Comparison of ENCODE assay signal across 10 cellular contexts in the genomic region with DNA sequence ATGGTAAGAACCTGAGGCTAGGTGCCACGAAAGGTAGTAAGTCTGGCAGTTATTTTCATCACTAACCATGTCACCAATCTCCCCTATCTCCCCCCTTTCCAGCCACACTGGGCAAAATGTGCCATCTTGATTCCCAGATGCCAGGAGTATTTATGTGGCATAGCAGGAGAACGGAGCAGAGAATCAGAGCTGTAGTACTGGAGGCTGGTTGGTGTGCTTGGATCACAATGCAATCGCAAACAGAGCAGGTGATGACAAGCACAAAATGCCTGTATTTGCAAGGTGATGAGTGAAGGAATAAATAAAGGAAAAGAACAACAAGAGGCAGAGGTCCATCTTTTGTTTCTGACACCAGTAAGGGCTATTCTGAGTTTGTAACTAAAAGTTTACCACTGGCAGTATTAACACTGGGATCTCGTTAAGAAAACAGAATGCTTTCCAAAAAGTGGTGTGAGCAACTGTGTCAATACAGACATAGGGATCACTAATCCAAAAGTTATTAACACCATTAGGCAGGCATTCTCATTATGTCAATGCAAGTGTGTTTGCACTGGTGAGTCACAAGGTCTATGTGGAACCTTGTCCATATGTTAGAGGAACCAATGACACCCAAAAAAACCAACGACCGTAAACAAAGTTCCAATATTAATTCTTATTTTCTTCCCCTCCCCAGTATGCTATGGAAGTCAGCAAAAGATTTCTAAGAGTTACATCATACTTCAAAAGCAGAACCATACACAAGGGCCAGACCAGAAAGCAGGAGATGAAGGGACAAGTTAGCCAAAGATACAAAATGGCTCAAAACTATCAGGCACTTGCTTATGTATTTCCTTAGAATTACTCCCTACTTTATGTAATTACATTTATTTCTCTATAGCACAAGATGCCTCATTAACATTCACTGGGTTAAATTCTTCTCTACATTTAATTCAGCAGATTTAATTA.
DNase-seq lines count a peak whose midpoint lies in the region; ATAC-seq and TF ChIP-seq lines count a peak whose summit lies in the region.
"Had no signal": no experiment of that assay in that cellular context is flagged by ENCODE, and none has a peak within 500 bp of the region (broad histone marks: within the 10 kb centered on the region; RNA-seq: fewer than 3 reads in every experiment).

No MANE protein-coding gene starts in this region.

- peaks cover 73% of the 10 kb centered on the region for H3K36me3 Mint-ChIP-seq in activated CD8-positive, alpha-beta T cell treated with anti-CD3 and anti-CD28 coated beads for 36 hours (ENCODE audit: low read depth)

- no peak overlapping the region for H3K9ac ChIP-seq in GM23248

- peaks cover 79% of the 10 kb centered on the region for H3K4me1 Mint-ChIP-seq in activated CD8-positive, alpha-beta T cell treated with anti-CD3 and anti-CD28 coated beads for 36 hours (ENCODE audit: low read depth)

- peaks cover 100% of the 10 kb centered on the region for H3K79me2 ChIP-seq in GM23248 (ENCODE audit: insufficient read depth)
- H3K79me2 ChIP-seq in hepatocyte = peaks cover 89% of the 10 kb centered on the region

- peaks cover 3% of the 10 kb centered on the region for H3F3A ChIP-seq in GM23248 (ENCODE audit: insufficient read depth)

- H3K27me3 Mint-ChIP-seq in activated CD8-positive, alpha-beta T cell treated with anti-CD3 and anti-CD28 coated beads for 36 hours = no peaks in the 10 kb centered on the region

- no peak overlapping the region for H3K4me3 Mint-ChIP-seq in activated CD8-positive, alpha-beta T cell treated with anti-CD3 and anti-CD28 coated beads for 36 hours

- H3K27ac Mint-ChIP-seq in activated CD8-positive, alpha-beta T cell treated with anti-CD3 and anti-CD28 coated beads for 36 hours = peak overlapping the region; percentile 70

- intact Hi-C loops in activated CD8-positive, alpha-beta T cell treated with anti-CD3 and anti-CD28 coated beads for 36 hours (cut with micrococcal nuclease) = no loop called here
- intact Hi-C loops in posterior cingulate gyrus (cut with DNase I) = no loop called here

- TF ChIP-seq CTCF in 22Rv1 (IDR thresholded peaks at IDR 0.05) (no peak), hepatocyte (IDR thresholded peaks at IDR 0.05; ENCODE audit: poor library complexity) (no peak)
- no peak for TF ChIP-seq CTCF in activated CD8-positive, alpha-beta T cell treated with anti-CD3 and anti-CD28 coated beads for 36 hours (IDR thresholded peaks at IDR 0.05)

- H2AFZ ChIP-seq in GM23248 (no peak overlapping the region), hepatocyte (no peak overlapping the region)

- in situ Hi-C loops in GM23248 (cut with MboI) (no loop called here), HAP-1 (cut with MboI; ENCODE audit: low sequenced_read_pairs) (no loop called here)

- no peak overlapping the region for H3K4me3 ChIP-seq in GM23248
- no peak overlapping the region for H3K4me3 ChIP-seq in hepatocyte
- no peak overlapping the region for H3K4me3 ChIP-seq in HAP-1
- H3K4me3 ChIP-seq: suprapubic skin had no signal

- H3K27ac ChIP-seq in 22Rv1 (peak overlapping the region; percentile 72), GM23248 (no peak overlapping the region; the same call in 1 of the 2 replicates), hepatocyte (peak overlapping the region; percentile 24)
- H3K27ac ChIP-seq: suprapubic skin had no signal

- no peaks in the 10 kb centered on the region for H3K9me3 Mint-ChIP-seq in activated CD8-positive, alpha-beta T cell treated with anti-CD3 and anti-CD28 coated beads for 36 hours

- H3K9me2 ChIP-seq in GM23248 (ENCODE audit: insufficient read depth) = no peaks in the 10 kb centered on the region
- H3K9me2 ChIP-seq in hepatocyte (replicated peaks; ENCODE audit: insufficient read depth) = no peaks in the 10 kb centered on the region

- H4K20me1 ChIP-seq in GM23248 (ENCODE audit: insufficient read depth) (no peaks in the 10 kb centered on the region), hepatocyte (ENCODE audit: insufficient read depth, poor library complexity, severe bottlenecking) (peaks cover 3% of the 10 kb centered on the region)

- no peaks in the 10 kb centered on the region for H3K27me3 ChIP-seq in GM23248 (replicated peaks; ENCODE audit: insufficient read depth)
- H3K27me3 ChIP-seq in hepatocyte = no peaks in the 10 kb centered on the region
- H3K27me3 ChIP-seq in HAP-1 (ENCODE audit: low read depth) = no peaks in the 10 kb centered on the region
- H3K27me3 ChIP-seq: suprapubic skin had no signal

- peaks cover 8% of the 10 kb centered on the region; the same call in 1 of the 2 replicates for H3K4me1 ChIP-seq in GM23248 (ENCODE audit: insufficient read depth)
- H3K4me1 ChIP-seq in hepatocyte (ENCODE audit: insufficient read depth) = peaks cover 16% of the 10 kb centered on the region
- H3K4me1 ChIP-seq in HAP-1 = peaks cover 25% of the 10 kb centered on the region

- peak; percentile 35 for DNase-seq in GM23248
- no peak for DNase-seq in activated CD8-positive, alpha-beta T cell treated with anti-CD3 and anti-CD28 coated beads for 36 hours
- DNase-seq in hepatocyte (ENCODE audit: low spot score) = no peak
- DNase-seq in HAP-1 (ENCODE audit: low spot score in 2 of 2) = no peak
- no peak for DNase-seq in posterior cingulate gyrus
- DNase-seq in NCI-H82 treated with DMSO at 0.1 percent for 48 hours (lab: John Stamatoyannopoulos, UW; ENCODE audit: unreplicated experiment) = no peak
- DNase-seq: DND-41 had no signal

- H3K36me3 ChIP-seq in GM23248 (ENCODE audit: low read depth) = peaks cover 2% of the 10 kb centered on the region; the same call in 1 of the 2 replicates
- no peaks in the 10 kb centered on the region for H3K36me3 ChIP-seq in hepatocyte (replicated peaks; ENCODE audit: insufficient read depth, low read depth)
- no peaks in the 10 kb centered on the region for H3K36me3 ChIP-seq in HAP-1 (replicated peaks)

- POLR2A ChIA-PET in activated CD8-positive, alpha-beta T cell treated with anti-CD3 and anti-CD28 coated beads for 36 hours (lab: Charles Lee) = interaction anchor here (0.7 to 1.1 kb wide), 2 partner anchors 15 to 275 kb away, joined by 3 to 4 read pairs; no protein-coding TSS in a partner anchor

- H3K9me3 ChIP-seq in GM23248 (ENCODE audit: low read depth) (no peaks in the 10 kb centered on the region), hepatocyte (ENCODE audit: low read depth) (no peaks in the 10 kb centered on the region), HAP-1 (no peaks in the 10 kb centered on the region)
- H3K9me3 ChIP-seq: suprapubic skin had no signal

- H3K4me2 ChIP-seq in GM23248 (ENCODE audit: unreplicated experiment) (no peak overlapping the region), hepatocyte (no peak overlapping the region)

- CTCF ChIA-PET in activated CD8-positive, alpha-beta T cell treated with anti-CD3 and anti-CD28 coated beads for 36 hours (lab: Charles Lee) = no interaction called here

- 69 to 71% methylated on average over 6 of the region's 6 CpGs for WGBS in GM23248 (ENCODE audit: low coverage in 1 of 2, low lambda C conversion rate in 2 of 2, missing lambda C conversion rate in 2 of 2), 2 experiments
- WGBS in hepatocyte (ENCODE audit: low lambda C conversion rate, missing lambda C conversion rate) = 73% methylated on average over 6 of the region's 6 CpGs

- no peak for ATAC-seq in activated CD8-positive, alpha-beta T cell treated with anti-CD3 and anti-CD28 coated beads for 36 hours
- no peak for ATAC-seq in GM21528 (IDR thresholded peaks at IDR 0.05; ENCODE audit: low FRiP score, unreplicated experiment)
